In the genomic region with DNA sequence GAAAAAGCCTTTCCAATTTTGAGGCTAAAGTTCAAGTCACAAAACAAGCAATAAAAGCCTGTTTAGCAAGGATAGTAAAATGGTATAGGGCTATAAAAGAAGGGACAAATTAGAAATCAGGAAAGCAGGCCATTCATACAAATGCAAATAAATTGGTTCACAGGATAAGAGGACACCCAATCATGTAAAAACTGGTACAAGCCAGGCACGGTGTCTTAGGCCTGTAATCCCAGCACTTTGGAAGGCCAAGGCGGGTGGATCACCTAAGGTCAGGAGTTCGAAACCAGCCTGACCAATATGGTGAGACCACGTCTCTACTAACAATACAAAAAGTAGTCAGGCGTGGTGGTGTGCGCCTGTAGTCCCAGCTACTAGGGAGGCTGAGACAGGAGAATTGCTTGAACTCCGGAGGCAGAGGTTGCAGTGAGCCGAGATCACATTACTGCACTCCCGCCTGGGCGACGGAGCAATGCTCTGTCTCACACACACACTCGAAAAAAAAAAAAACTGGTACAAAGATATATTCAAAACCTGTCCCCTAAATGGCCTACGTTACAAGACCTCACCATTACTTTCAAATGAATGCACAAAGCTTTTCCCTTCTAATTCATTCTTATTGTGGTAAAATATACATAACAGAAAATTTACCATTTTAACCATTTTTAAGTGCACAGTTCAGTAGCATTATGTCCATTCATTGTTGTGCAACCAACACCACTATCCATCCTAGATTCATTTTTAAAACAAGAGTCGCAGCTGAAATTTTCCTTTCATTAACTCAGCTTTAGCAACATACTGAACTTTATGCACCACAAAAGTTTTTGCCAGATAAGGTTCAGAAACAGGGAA, we compare ENCODE assay signal across 8 cellular contexts. TPM values are rescaled to one million over a fixed set of nuclear protein-coding genes. Genes with fewer than 3 reads are reported as not detected.
A peak's percentile ranks its signal among the peaks of the same experiment; 100 is the strongest.
DNase-seq lines count a peak whose midpoint lies in the region; ATAC-seq, FAIRE-seq and TF ChIP-seq lines count a peak whose summit lies in the region.

No MANE protein-coding gene starts in this region.

- H3K27me3 ChIP-seq in BE2C = peaks cover 20% of the 10 kb centered on the region

- intact Hi-C loops in dendritic cell treated with granulocyte-macrophage colony-stimulating factor and Interleukin-4, amounts not matched to agents 40 ng/mL and 50 ng/mL, for 4 days (cut with micrococcal nuclease) = loop anchor here (5.0 to 10.0 kb wide), 3 partner anchors 153 to 615 kb away; a partner anchor contains a TSS
- intact Hi-C loops in natural killer cell (cut with micrococcal nuclease) = no loop called here

- no peak for FAIRE-seq in GM12892 (lab: Jason Lieb, UNC)

- no peaks in the 10 kb centered on the region for H3K4me1 ChIP-seq in BE2C

- peak overlapping the region; percentile 96 for H3K4me3 ChIP-seq in BE2C (ENCODE audit: low read depth, low read length)

- peak overlapping the region; percentile 82 for H3K27ac Mint-ChIP-seq in dendritic cell treated with granulocyte-macrophage colony-stimulating factor and Interleukin-4, amounts not matched to agents 40 ng/mL and 50 ng/mL, for 4 days
- H3K27ac Mint-ChIP-seq in natural killer cell = peak overlapping the region; percentile 71 to 90

- peaks cover 24% of the 10 kb centered on the region for H3K36me3 Mint-ChIP-seq in dendritic cell treated with granulocyte-macrophage colony-stimulating factor and Interleukin-4, amounts not matched to agents 40 ng/mL and 50 ng/mL, for 4 days (ENCODE audit: low read depth)
- no peaks in the 10 kb centered on the region for H3K36me3 Mint-ChIP-seq in natural killer cell

- H3K9me3 ChIP-seq in BE2C (no peaks in the 10 kb centered on the region), KOPT-K1 (ENCODE audit: insufficient read depth, low read length, poor library complexity, severe bottlenecking) (no peaks in the 10 kb centered on the region)

- peak overlapping the region; percentile 64 for H3K27ac ChIP-seq in KOPT-K1 (ENCODE audit: low read depth, low read length, poor library complexity, severe bottlenecking)

- TF ChIP-seq CTCF in BE2C (IDR thresholded peaks at IDR 0.05; ENCODE audit: low read depth, low read length) (no peak), natural killer cell (IDR thresholded peaks at IDR 0.05) (no peak)

- H3K36me3 ChIP-seq in BE2C (no peaks in the 10 kb centered on the region), KOPT-K1 (ENCODE audit: insufficient read depth, low read length) (no peaks in the 10 kb centered on the region)

- DNase-seq in BE2C (no peak), natural killer cell (no peak), GM12892 (ENCODE audit: insufficient read length) (no peak), middle frontal gyrus (ENCODE audit: extremely low spot score, low spot score) (no peak), NAMALWA (ENCODE audit: low spot score) (no peak), occipital lobe (lab: John Stamatoyannopoulos, UW) (no peak)

- peak overlapping the region; percentile 97 for H3K4me3 Mint-ChIP-seq in dendritic cell treated with granulocyte-macrophage colony-stimulating factor and Interleukin-4, amounts not matched to agents 40 ng/mL and 50 ng/mL, for 4 days
- H3K4me3 Mint-ChIP-seq in natural killer cell = peak overlapping the region; percentile 89

- peaks cover 6% of the 10 kb centered on the region for H3K27me3 Mint-ChIP-seq in dendritic cell treated with granulocyte-macrophage colony-stimulating factor and Interleukin-4, amounts not matched to agents 40 ng/mL and 50 ng/mL, for 4 days
- peaks cover 22 to 28% of the 10 kb centered on the region in 2 donors for H3K27me3 Mint-ChIP-seq in natural killer cell (ENCODE audit: low read depth in 2 of 2)

- ATAC-seq in natural killer cell = no peak

- no peaks in the 10 kb centered on the region for H3K9me3 Mint-ChIP-seq in dendritic cell treated with granulocyte-macrophage colony-stimulating factor and Interleukin-4, amounts not matched to agents 40 ng/mL and 50 ng/mL, for 4 days
- H3K9me3 Mint-ChIP-seq in natural killer cell = no peaks in the 10 kb centered on the region

- TF ChIP-seq POLR2A in GM12892 (IDR thresholded peaks at IDR 0.05; ENCODE audit: low read depth, low read length) = no peak

- peaks cover 33% of the 10 kb centered on the region for H3K4me1 Mint-ChIP-seq in dendritic cell treated with granulocyte-macrophage colony-stimulating factor and Interleukin-4, amounts not matched to agents 40 ng/mL and 50 ng/mL, for 4 days (ENCODE audit: low read depth)
- H3K4me1 Mint-ChIP-seq in natural killer cell = peaks cover 17 to 19% of the 10 kb centered on the region in 2 donors

RNA-seq across cellular contexts. Expression of a gene that starts 1.1 kb away (rescaled TPM):
- 9.4 TPM for polyA plus RNA-seq in BE2C (2012; ENCODE audit: insufficient read depth, insufficient read length, low read depth)
- total RNA-seq in natural killer cell (1 to 10 TPM; 4.8 to 9.3 (median 5.0) TPM), occipital lobe (161 TPM)
- 11.6 TPM for polyA plus RNA-seq in GM12892 (2012; ENCODE audit: missing spikeins)

Comparison
In these comparisons a context has a peak if more than half of its experiments do, and no peak if none do; other contexts are left out.
1. RNA of a gene that starts 1.1 kb away (total RNA-seq): 161 TPM in occipital lobe (single experiment); 4.8 to 9.3 TPM in natural killer cell; every median in the first group is over 10 times any median in the second.